ENCODE assay signal across 14 cellular contexts in the genomic region with DNA sequence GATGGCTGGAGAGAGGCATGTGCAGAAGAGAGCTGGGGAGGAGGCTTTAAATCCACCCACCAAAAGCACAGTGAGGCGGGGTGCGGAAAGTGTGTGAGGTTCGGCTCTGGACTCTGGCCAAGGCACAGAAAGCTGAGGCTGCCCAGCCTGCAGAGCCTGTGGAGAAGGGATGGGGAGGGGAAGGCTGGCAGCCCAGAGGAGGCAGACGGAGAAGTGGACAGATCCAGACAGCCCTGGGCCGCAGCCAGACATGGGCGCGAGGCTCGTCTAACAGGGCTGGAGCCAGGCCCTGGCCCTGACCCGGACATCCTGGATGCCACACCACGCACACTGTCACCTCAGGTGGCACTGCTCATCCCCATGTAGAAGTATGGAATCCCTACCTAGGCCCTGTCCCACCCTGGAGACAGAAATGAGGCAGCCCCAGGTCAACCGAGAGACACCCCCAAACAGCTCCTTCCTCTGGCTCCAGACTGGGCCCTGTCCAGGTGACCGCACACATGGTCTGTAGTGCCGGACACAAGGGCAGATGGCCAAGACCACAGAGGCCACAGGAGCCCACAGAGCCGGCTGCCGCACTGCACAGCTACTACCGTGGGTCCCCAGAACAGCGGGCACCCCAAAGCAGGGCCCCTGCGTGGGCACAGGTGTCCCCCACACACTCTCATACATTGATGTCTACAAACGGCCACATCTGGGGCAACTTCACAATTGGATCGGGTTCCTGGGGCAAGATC. TPM values are rescaled to one million over a fixed set of nuclear protein-coding genes. Genes with fewer than 3 reads are reported as not detected.
A peak's percentile ranks its signal among the peaks of the same experiment; 100 is the strongest.
DNase-seq lines count a peak whose midpoint lies in the region; ATAC-seq and TF ChIP-seq lines count a peak whose summit lies in the region.
"Had no signal": no experiment of that assay in that cellular context is flagged by ENCODE, and none has a peak within 500 bp of the region (broad histone marks: within the 10 kb centered on the region; RNA-seq: fewer than 3 reads in every experiment).

No MANE protein-coding gene starts in this region.

- no peak overlapping the region for H3K23ac ChIP-seq in mesenchymal stem cell (ENCODE audit: low read length in 2 of 2)

- no peak overlapping the region for H2BK15ac ChIP-seq in mesenchymal stem cell (ENCODE audit: low read depth, poor library complexity, severe bottlenecking)

- WGBS in mesenchymal stem cell: 92% methylated on average over 20 of the region's 20 CpGs

- H3K9me3 ChIP-seq in left lung: no peaks in the 10 kb centered on the region
- no peaks in the 10 kb centered on the region for H3K9me3 ChIP-seq in vagina
- no peaks in the 10 kb centered on the region for H3K9me3 ChIP-seq in mesenchymal stem cell (ENCODE audit: control insufficient read depth, low read length)

- H2BK120ac ChIP-seq in mesenchymal stem cell (ENCODE audit: low read depth, low read length): no peak overlapping the region

- peaks cover 67% of the 10 kb centered on the region for H3K79me1 ChIP-seq in mesenchymal stem cell (replicated peaks; ENCODE audit: low read length, poor library complexity, severe bottlenecking)

- H3K4me1 ChIP-seq in left lung (peaks cover 17 to 31% of the 10 kb centered on the region in 2 donors), vagina (peaks cover 79% of the 10 kb centered on the region), mesenchymal stem cell (ENCODE audit: control insufficient read depth, insufficient read depth, low read depth, low read length) (no peaks in the 10 kb centered on the region)

- peak; percentile 50 for ATAC-seq in left lung
- ATAC-seq in stimulated activated effector memory CD8-positive, alpha-beta T cell treated with anti-CD3 and anti-CD28 coated beads, Interleukin-12 subunit alpha, Interleukin-12 subunit beta, amount 100 ng/mL, for 72 hours: no peak
- ATAC-seq: naive thymus-derived CD8-positive, alpha-beta T cell had no signal

- no peak overlapping the region for H2AK5ac ChIP-seq in mesenchymal stem cell (ENCODE audit: low read length, severe bottlenecking)

- DNase-seq in NCI-H2196 (lab: John Stamatoyannopoulos, UW; ENCODE audit: unreplicated experiment): peak; percentile 57
- peak in 9 of 10 donors; percentile 53 to 94 (median 76) for DNase-seq in dorsolateral prefrontal cortex
- DNase-seq in left lung: peak in 1 of 2 donors; percentile 52
- DNase-seq in stimulated activated effector memory CD8-positive, alpha-beta T cell treated with anti-CD3 and anti-CD28 coated beads, Interleukin-12 subunit alpha, Interleukin-12 subunit beta, amount 100 ng/mL, for 72 hours (ENCODE audit: low spot score in 2 of 2): no peak
- DNase-seq in ecto neural progenitor cell (ENCODE audit: low spot score): no peak
- no peak for DNase-seq in vagina (ENCODE audit: extremely low spot score in 2 of 2)
- no peak for DNase-seq in mesenchymal stem cell
- DNase-seq in glomerular visceral epithelial cell (ENCODE audit: extremely low spot score): no peak
- DNase-seq: CD4-positive, CD25-positive, alpha-beta regulatory T cell; naive thymus-derived CD8-positive, alpha-beta T cell; NCI-H345; stimulated activated CD4-positive, alpha-beta T cell treated with anti-CD3 and anti-CD28 coated beads, Interleukin-15, amount 100 ng/mL, for 24 hours; stimulated activated CD8-positive, alpha-beta memory T cell treated with anti-CD3 and anti-CD28 coated beads, Interleukin-4, amount 100 ng/mL, for 48 hours had no signal

- H3K36me3 ChIP-seq in left lung (peaks cover 0 to 15% of the 10 kb centered on the region in 2 donors), vagina (no peaks in the 10 kb centered on the region), mesenchymal stem cell (ENCODE audit: control insufficient read depth in 1 of 2, insufficient read depth in 2 of 2, low read depth in 1 of 2, low read length in 2 of 2) (peaks cover 11 to 45% of the 10 kb centered on the region in 2 experiments)

- no peak overlapping the region for H3K18ac ChIP-seq in mesenchymal stem cell (ENCODE audit: low read depth in 1 of 2, low read length in 2 of 2)

- no peak overlapping the region for H2BK12ac ChIP-seq in mesenchymal stem cell (ENCODE audit: low read length in 2 of 2)

- H3K4ac ChIP-seq in mesenchymal stem cell (ENCODE audit: low read depth in 1 of 2, low read length in 2 of 2): peak overlapping the region in 1 of 2 experiments; percentile 9

- no peaks in the 10 kb centered on the region for H3K9me3 Mint-ChIP-seq in stimulated activated effector memory CD8-positive, alpha-beta T cell treated with anti-CD3 and anti-CD28 coated beads, Interleukin-12 subunit alpha, Interleukin-12 subunit beta, amount 100 ng/mL, for 72 hours
- H3K9me3 Mint-ChIP-seq: CD4-positive, CD25-positive, alpha-beta regulatory T cell; naive thymus-derived CD8-positive, alpha-beta T cell had no signal

- intact Hi-C loops in dorsolateral prefrontal cortex (cut with DNase I) (loop anchor here (5.0 kb wide), 2 partner anchors 36 to 41 kb away; no protein-coding TSS in a partner anchor), left lung (cut with DNase I) (no loop called here), vagina (cut with DNase I) (no loop called here)

- no peak overlapping the region for H3K4me2 ChIP-seq in mesenchymal stem cell (ENCODE audit: low read length, poor library complexity, severe bottlenecking)

- no peak overlapping the region for H4K8ac ChIP-seq in mesenchymal stem cell (ENCODE audit: low read length)

- H3K36me3 Mint-ChIP-seq in stimulated activated effector memory CD8-positive, alpha-beta T cell treated with anti-CD3 and anti-CD28 coated beads, Interleukin-12 subunit alpha, Interleukin-12 subunit beta, amount 100 ng/mL, for 72 hours: peaks cover 7% of the 10 kb centered on the region

- H4K91ac ChIP-seq in mesenchymal stem cell (ENCODE audit: low read length): no peak overlapping the region

- H3K27ac Mint-ChIP-seq in stimulated activated effector memory CD8-positive, alpha-beta T cell treated with anti-CD3 and anti-CD28 coated beads, Interleukin-12 subunit alpha, Interleukin-12 subunit beta, amount 100 ng/mL, for 72 hours: peak overlapping the region; percentile 83
- H3K27ac Mint-ChIP-seq: CD4-positive, CD25-positive, alpha-beta regulatory T cell had no signal

- H3K4me3 Mint-ChIP-seq in stimulated activated effector memory CD8-positive, alpha-beta T cell treated with anti-CD3 and anti-CD28 coated beads, Interleukin-12 subunit alpha, Interleukin-12 subunit beta, amount 100 ng/mL, for 72 hours: no peak overlapping the region
- H3K4me3 Mint-ChIP-seq: CD4-positive, CD25-positive, alpha-beta regulatory T cell; naive thymus-derived CD8-positive, alpha-beta T cell had no signal

- no peak overlapping the region for H3K14ac ChIP-seq in mesenchymal stem cell (ENCODE audit: low read length in 2 of 2)

- no peaks in the 10 kb centered on the region for H3K27me3 ChIP-seq in dorsolateral prefrontal cortex
- H3K27me3 ChIP-seq in left lung: no peaks in the 10 kb centered on the region
- H3K27me3 ChIP-seq in vagina: no peaks in the 10 kb centered on the region
- H3K27me3 ChIP-seq in mesenchymal stem cell (ENCODE audit: control insufficient read depth in 1 of 2, insufficient read depth in 1 of 2, low read length in 2 of 2): no peaks in the 10 kb centered on the region

- no peak overlapping the region for H3K9ac ChIP-seq in mesenchymal stem cell (ENCODE audit: low read length)

- TF ChIP-seq CTCF in dorsolateral prefrontal cortex (IDR thresholded peaks at IDR 0.05 in 54 of 56, conservative IDR thresholded peaks at IDR 0.05 in 2 of 56; ENCODE audit: low read depth in 1 of 56, partially characterized antibody in 56 of 56) (no peak), left lung (IDR thresholded peaks at IDR 0.05) (no peak), vagina (IDR thresholded peaks at IDR 0.05) (no peak)

- peak overlapping the region in 23 of 59 donors; percentile 4 to 60 (median 32) for H3K27ac ChIP-seq in dorsolateral prefrontal cortex
- no peak overlapping the region for H3K27ac ChIP-seq in left lung
- H3K27ac ChIP-seq in vagina: no peak overlapping the region
- H3K27ac ChIP-seq in mesenchymal stem cell (ENCODE audit: low read length, poor library complexity, severe bottlenecking): no peak overlapping the region
- H3K27ac ChIP-seq: epithelial cell of prostate had no signal

- H2AFZ ChIP-seq in mesenchymal stem cell (ENCODE audit: low read depth, low read length): no peak overlapping the region

- peak overlapping the region in 6 of 59 donors; percentile 1 to 18 (median 8) for H3K4me3 ChIP-seq in dorsolateral prefrontal cortex
- H3K4me3 ChIP-seq in left lung: no peak overlapping the region
- no peak overlapping the region for H3K4me3 ChIP-seq in vagina
- H3K4me3 ChIP-seq in mesenchymal stem cell (ENCODE audit: insufficient read depth in 1 of 2, low read depth in 1 of 2, low read length in 2 of 2): no peak overlapping the region

- H2BK5ac ChIP-seq in mesenchymal stem cell (ENCODE audit: low read depth, low read length, poor library complexity, severe bottlenecking): no peak overlapping the region

- no peak for TF ChIP-seq POLR2A in vagina (IDR thresholded peaks at IDR 0.05)

- peaks cover 76% of the 10 kb centered on the region for H3K4me1 Mint-ChIP-seq in stimulated activated effector memory CD8-positive, alpha-beta T cell treated with anti-CD3 and anti-CD28 coated beads, Interleukin-12 subunit alpha, Interleukin-12 subunit beta, amount 100 ng/mL, for 72 hours

RNA-seq across cellular contexts. Expression of gene MOB2, which starts 16.6 kb away (rescaled TPM):
- 10 to 100 TPM; 36.6 to 90.5 (median 52.1) TPM for total RNA-seq in dorsolateral prefrontal cortex
- total RNA-seq in left lung: 10 to 100 TPM; 38.6 to 41.3 TPM
- total RNA-seq in vagina: 34.1 TPM
- polyA plus RNA-seq in mesenchymal stem cell (2013, experiment 1 of 2): 10.6 TPM
- polyA plus RNA-seq in mesenchymal stem cell (2013, experiment 2 of 2): 10.7 TPM

Comparison
In these comparisons a context has a peak if more than half of its experiments do, and no peak if none do; other contexts are left out.
1. DNase-seq: peak in NCI-H2196 (single experiment) and dorsolateral prefrontal cortex (9 of 10); none in stimulated activated effector memory CD8-positive, alpha-beta T cell treated with anti-CD3 and anti-CD28 coated beads, Interleukin-12 subunit alpha, Interleukin-12 subunit beta, amount 100 ng/mL, for 72 hours (0 of 2), ecto neural progenitor cell (single experiment), vagina (0 of 2), mesenchymal stem cell (single experiment) and glomerular visceral epithelial cell (single experiment).
2. intact Hi-C loops: an anchor here in dorsolateral prefrontal cortex (5.0 kb wide); none called in left lung and vagina.